In genomic region chr17:39661044-39661406, GRCh38 we compare ENCODE assay signal across 14 cellular contexts. TPM values are rescaled to one million over a fixed set of nuclear protein-coding genes. Genes with fewer than 3 reads are reported as not detected.
A peak's percentile ranks its signal among the peaks of the same experiment; 100 is the strongest.
DNase-seq lines count a peak whose midpoint lies in the region; ATAC-seq and TF ChIP-seq lines count a peak whose summit lies in the region.
"Had no signal": no experiment of that assay in that cellular context is flagged by ENCODE, and none has a peak within 500 bp of the region (broad histone marks: within the 10 kb centered on the region; RNA-seq: fewer than 3 reads in every experiment).

No MANE protein-coding gene starts in this region.

- H3K27ac Mint-ChIP-seq in activated CD8-positive, alpha-beta T cell treated with anti-CD3 and anti-CD28 coated beads, Interleukin-2, amount 10 ng/mL, durations not matched to agents 7 days and 5 days: peak overlapping the region; percentile 14
- H3K27ac Mint-ChIP-seq in activated CD8-positive, alpha-beta T cell treated with anti-CD3 and anti-CD28 coated beads for 36 hours: no peak overlapping the region
- H3K27ac Mint-ChIP-seq: activated CD8-positive, alpha-beta memory T cell treated with anti-CD3 and anti-CD28 coated beads, Interleukin-2, amount 10 ng/mL, durations not matched to agents 7 days and 5 days; activated naive CD8-positive, alpha-beta T cell treated with anti-CD3 and anti-CD28 coated beads for 36 hours had no signal

- intact Hi-C loops in activated CD8-positive, alpha-beta T cell treated with anti-CD3 and anti-CD28 coated beads for 36 hours (cut with micrococcal nuclease): no loop called here
- intact Hi-C loops in left ventricle myocardium superior (cut with micrococcal nuclease): no loop called here

- CTCF ChIA-PET in activated CD8-positive, alpha-beta T cell treated with anti-CD3 and anti-CD28 coated beads, Interleukin-2, amount 10 ng/mL, durations not matched to agents 7 days and 5 days (lab: Charles Lee): no interaction called here
- CTCF ChIA-PET in activated CD8-positive, alpha-beta T cell treated with anti-CD3 and anti-CD28 coated beads for 36 hours (lab: Charles Lee): no interaction called here

- no peak for TF ChIP-seq CTCF in activated CD8-positive, alpha-beta T cell treated with anti-CD3 and anti-CD28 coated beads for 36 hours (IDR thresholded peaks at IDR 0.05)

- DNase-seq in activated CD8-positive, alpha-beta T cell treated with anti-CD3 and anti-CD28 coated beads, Interleukin-2, amount 10 ng/mL, durations not matched to agents 7 days and 5 days: no peak
- DNase-seq in activated CD8-positive, alpha-beta T cell treated with anti-CD3 and anti-CD28 coated beads for 36 hours: no peak
- peak; percentile 77 for DNase-seq in left ventricle myocardium superior
- DNase-seq in SHP77 treated with DMSO at 0.1 percent for 48 hours (lab: John Stamatoyannopoulos, UW): no peak
- DNase-seq: activated CD8-positive, alpha-beta memory T cell treated with anti-CD3 and anti-CD28 coated beads, Interleukin-2, amount 10 ng/mL, durations not matched to agents 7 days and 5 days; activated naive CD8-positive, alpha-beta T cell treated with anti-CD3 and anti-CD28 coated beads for 36 hours; NCI-H1694; NCI-H526 treated with DMSO at 0.1 percent for 48 hours; RPMI8226; thyroid gland had no signal

- peaks cover under 1% of the 10 kb centered on the region for H3K27me3 Mint-ChIP-seq in activated CD8-positive, alpha-beta T cell treated with anti-CD3 and anti-CD28 coated beads, Interleukin-2, amount 10 ng/mL, durations not matched to agents 7 days and 5 days (ENCODE audit: low read depth)
- no peaks in the 10 kb centered on the region for H3K27me3 Mint-ChIP-seq in activated CD8-positive, alpha-beta T cell treated with anti-CD3 and anti-CD28 coated beads for 36 hours

- peaks cover 20% of the 10 kb centered on the region for H3K4me1 Mint-ChIP-seq in activated CD8-positive, alpha-beta T cell treated with anti-CD3 and anti-CD28 coated beads, Interleukin-2, amount 10 ng/mL, durations not matched to agents 7 days and 5 days (ENCODE audit: low read depth)
- peaks cover 19% of the 10 kb centered on the region for H3K4me1 Mint-ChIP-seq in activated CD8-positive, alpha-beta T cell treated with anti-CD3 and anti-CD28 coated beads for 36 hours (ENCODE audit: low read depth)
- H3K4me1 Mint-ChIP-seq: activated CD8-positive, alpha-beta memory T cell treated with anti-CD3 and anti-CD28 coated beads, Interleukin-2, amount 10 ng/mL, durations not matched to agents 7 days and 5 days had no signal

- no peak overlapping the region for H3K4me3 Mint-ChIP-seq in activated CD8-positive, alpha-beta T cell treated with anti-CD3 and anti-CD28 coated beads, Interleukin-2, amount 10 ng/mL, durations not matched to agents 7 days and 5 days
- no peak overlapping the region for H3K4me3 Mint-ChIP-seq in activated CD8-positive, alpha-beta T cell treated with anti-CD3 and anti-CD28 coated beads for 36 hours
- H3K4me3 Mint-ChIP-seq: activated CD8-positive, alpha-beta memory T cell treated with anti-CD3 and anti-CD28 coated beads, Interleukin-2, amount 10 ng/mL, durations not matched to agents 7 days and 5 days; activated naive CD8-positive, alpha-beta T cell treated with anti-CD3 and anti-CD28 coated beads for 36 hours had no signal

- no peak for ATAC-seq in activated CD8-positive, alpha-beta T cell treated with anti-CD3 and anti-CD28 coated beads, Interleukin-2, amount 10 ng/mL, durations not matched to agents 7 days and 5 days
- ATAC-seq in activated CD8-positive, alpha-beta T cell treated with anti-CD3 and anti-CD28 coated beads for 36 hours: no peak
- peak; percentile 19 for ATAC-seq in left ventricle myocardium superior
- ATAC-seq in GM19395 (IDR thresholded peaks at IDR 0.05; ENCODE audit: unreplicated experiment): no peak
- ATAC-seq: activated CD8-positive, alpha-beta memory T cell treated with anti-CD3 and anti-CD28 coated beads, Interleukin-2, amount 10 ng/mL, durations not matched to agents 7 days and 5 days; K562 had no signal

- peak overlapping the region; percentile 69 for H3K27ac ChIP-seq in temporal lobe (ENCODE audit: low read depth, low read length)

- H3K36me3 Mint-ChIP-seq in activated CD8-positive, alpha-beta T cell treated with anti-CD3 and anti-CD28 coated beads, Interleukin-2, amount 10 ng/mL, durations not matched to agents 7 days and 5 days (ENCODE audit: low read depth): peaks cover 25% of the 10 kb centered on the region
- H3K36me3 Mint-ChIP-seq in activated CD8-positive, alpha-beta T cell treated with anti-CD3 and anti-CD28 coated beads for 36 hours (ENCODE audit: low read depth): peaks cover 2% of the 10 kb centered on the region

- POLR2A ChIA-PET in activated CD8-positive, alpha-beta T cell treated with anti-CD3 and anti-CD28 coated beads, Interleukin-2, amount 10 ng/mL, durations not matched to agents 7 days and 5 days (lab: Charles Lee): interaction anchor here (0.6 kb wide), 1 partner anchor 19 kb away, joined by 3 read pairs; no protein-coding TSS in a partner anchor
- POLR2A ChIA-PET in activated CD8-positive, alpha-beta T cell treated with anti-CD3 and anti-CD28 coated beads for 36 hours (lab: Charles Lee): interaction anchor here (0.8 kb wide), 1 partner anchor 14 kb away, joined by 3 read pairs; no protein-coding TSS in a partner anchor

- H3K9me3 Mint-ChIP-seq in activated CD8-positive, alpha-beta T cell treated with anti-CD3 and anti-CD28 coated beads, Interleukin-2, amount 10 ng/mL, durations not matched to agents 7 days and 5 days (ENCODE audit: insufficient read depth): no peaks in the 10 kb centered on the region
- no peaks in the 10 kb centered on the region for H3K9me3 Mint-ChIP-seq in activated CD8-positive, alpha-beta T cell treated with anti-CD3 and anti-CD28 coated beads for 36 hours
- H3K9me3 Mint-ChIP-seq: activated naive CD8-positive, alpha-beta T cell treated with anti-CD3 and anti-CD28 coated beads for 36 hours had no signal

RNA-seq across cellular contexts. Expression of gene TCAP, which starts 4.1 kb away (rescaled TPM):
- total RNA-seq in activated CD8-positive, alpha-beta T cell treated with anti-CD3 and anti-CD28 coated beads, Interleukin-2, amount 10 ng/mL, durations not matched to agents 7 days and 5 days: 1 to 10 TPM; 1.3 to 1.8 TPM
- total RNA-seq in activated CD8-positive, alpha-beta T cell treated with anti-CD3 and anti-CD28 coated beads for 36 hours: 1 to 10 TPM in 1 of 2 experiments, under 1 TPM in 1; 0.95 to 1.3 TPM
- 4,965 TPM for total RNA-seq in left ventricle myocardium superior
- 1.5 TPM for total RNA-seq in temporal lobe

RNA-seq across cellular contexts. Expression of gene PNMT, which starts 7.2 kb away (rescaled TPM):
- total RNA-seq in activated CD8-positive, alpha-beta T cell treated with anti-CD3 and anti-CD28 coated beads, Interleukin-2, amount 10 ng/mL, durations not matched to agents 7 days and 5 days: not detected
- total RNA-seq in activated CD8-positive, alpha-beta T cell treated with anti-CD3 and anti-CD28 coated beads for 36 hours: under 1 TPM in 1 of 2 experiments, not detected in 1; 0.40 TPM
- total RNA-seq in left ventricle myocardium superior: 5.8 TPM
- total RNA-seq in temporal lobe: 2.0 TPM
- total RNA-seq: activated CD8-positive, alpha-beta memory T cell treated with anti-CD3 and anti-CD28 coated beads, Interleukin-2, amount 10 ng/mL, durations not matched to agents 7 days and 5 days; activated naive CD8-positive, alpha-beta T cell treated with anti-CD3 and anti-CD28 coated beads for 36 hours had no signal

RNA-seq across cellular contexts. Expression of gene STARD3, which starts 24.1 kb away (rescaled TPM):
- total RNA-seq in activated CD8-positive, alpha-beta T cell treated with anti-CD3 and anti-CD28 coated beads, Interleukin-2, amount 10 ng/mL, durations not matched to agents 7 days and 5 days: 10 to 100 TPM; 69.0 to 72.1 TPM
- total RNA-seq in activated CD8-positive, alpha-beta T cell treated with anti-CD3 and anti-CD28 coated beads for 36 hours: 10 to 100 TPM; 48.7 to 50.3 TPM
- total RNA-seq in left ventricle myocardium superior: 18.7 TPM
- 19.9 TPM for total RNA-seq in temporal lobe

RNA-seq across cellular contexts. Expression of gene PGAP3, which starts 26.8 kb away (rescaled TPM):
- 10 to 100 TPM; 12.3 to 14.7 TPM for total RNA-seq in activated CD8-positive, alpha-beta T cell treated with anti-CD3 and anti-CD28 coated beads, Interleukin-2, amount 10 ng/mL, durations not matched to agents 7 days and 5 days
- 1 to 10 TPM; 6.4 to 7.4 TPM for total RNA-seq in activated CD8-positive, alpha-beta T cell treated with anti-CD3 and anti-CD28 coated beads for 36 hours
- total RNA-seq in left ventricle myocardium superior (7.3 TPM), temporal lobe (7.9 TPM)

RNA-seq across cellular contexts. Expression of gene PPP1R1B, which starts 34.3 kb away (rescaled TPM):
- not detected for total RNA-seq in activated CD8-positive, alpha-beta T cell treated with anti-CD3 and anti-CD28 coated beads, Interleukin-2, amount 10 ng/mL, durations not matched to agents 7 days and 5 days
- not detected for total RNA-seq in activated CD8-positive, alpha-beta T cell treated with anti-CD3 and anti-CD28 coated beads for 36 hours
- 0.55 TPM for total RNA-seq in left ventricle myocardium superior
- 20.7 TPM for total RNA-seq in temporal lobe
- total RNA-seq: activated CD8-positive, alpha-beta memory T cell treated with anti-CD3 and anti-CD28 coated beads, Interleukin-2, amount 10 ng/mL, durations not matched to agents 7 days and 5 days; activated naive CD8-positive, alpha-beta T cell treated with anti-CD3 and anti-CD28 coated beads for 36 hours; myocyte had no signal

Comparison
In these comparisons a context has a peak if more than half of its experiments do, and no peak if none do; other contexts are left out.
1. RNA of gene TCAP, which starts 4.1 kb away (total RNA-seq): 4,965 TPM in left ventricle myocardium superior (single experiment); 1.3 to 1.8 TPM in activated CD8-positive, alpha-beta T cell treated with anti-CD3 and anti-CD28 coated beads, Interleukin-2, amount 10 ng/mL, durations not matched to agents 7 days and 5 days, 1.5 TPM in temporal lobe (single experiment) and 0.95 to 1.3 TPM in activated CD8-positive, alpha-beta T cell treated with anti-CD3 and anti-CD28 coated beads for 36 hours; every median in the first group is over 1,000 times any median in the second.